Comparison of ENCODE assay signal across 1 cellular context in the genomic region with DNA sequence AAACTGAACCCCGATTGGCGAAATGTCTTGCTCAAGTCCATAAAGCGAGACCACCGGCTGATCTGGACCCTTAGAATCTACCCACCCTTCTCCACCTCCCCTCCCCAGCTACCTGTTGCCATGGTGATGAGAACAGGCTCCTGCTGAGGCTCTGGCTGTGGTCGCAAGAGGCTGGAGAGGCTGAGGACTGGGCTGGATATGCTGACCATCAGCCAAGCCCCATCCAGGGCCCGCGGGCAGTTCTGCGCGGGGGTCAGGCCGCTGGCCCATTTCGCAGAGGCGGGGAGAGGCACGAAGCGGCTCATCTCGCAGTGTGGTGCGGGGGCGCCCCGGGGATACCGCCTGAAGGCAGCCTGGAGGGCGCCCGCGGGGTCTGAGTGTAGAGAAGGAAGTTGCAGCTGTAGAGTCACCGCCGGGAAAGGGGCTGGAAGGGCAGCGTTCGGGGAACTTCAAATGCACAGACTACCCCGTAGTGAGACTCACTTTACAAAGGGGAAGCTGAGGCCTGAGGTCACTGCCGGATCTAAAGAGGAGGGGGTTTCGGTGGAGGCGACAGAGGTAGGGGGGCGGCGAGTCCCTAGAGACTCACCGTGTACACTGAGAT.
TF ChIP-seq lines count a peak whose summit lies in the region.

No MANE protein-coding gene starts in this region.

TF ChIP-seq in SK-N-SH treated with all-trans-retinoic acid at 6 μM for 48 hours, 23 proteins besides CTCF, POLR2A, EP300 and RAD21 (continued from another document):
- TF ChIP-seq POU6F1 (CRISPR knock-in tag; IDR thresholded peaks at IDR 0.05; ENCODE audit: borderline replicate concordance, low read depth) (no peak), PPARA (CRISPR knock-in tag; IDR thresholded peaks at IDR 0.05; ENCODE audit: borderline replicate concordance) (no peak), TOX (CRISPR knock-in tag; IDR thresholded peaks at IDR 0.05; ENCODE audit: borderline replicate concordance) (no peak)
